In the genomic region with DNA sequence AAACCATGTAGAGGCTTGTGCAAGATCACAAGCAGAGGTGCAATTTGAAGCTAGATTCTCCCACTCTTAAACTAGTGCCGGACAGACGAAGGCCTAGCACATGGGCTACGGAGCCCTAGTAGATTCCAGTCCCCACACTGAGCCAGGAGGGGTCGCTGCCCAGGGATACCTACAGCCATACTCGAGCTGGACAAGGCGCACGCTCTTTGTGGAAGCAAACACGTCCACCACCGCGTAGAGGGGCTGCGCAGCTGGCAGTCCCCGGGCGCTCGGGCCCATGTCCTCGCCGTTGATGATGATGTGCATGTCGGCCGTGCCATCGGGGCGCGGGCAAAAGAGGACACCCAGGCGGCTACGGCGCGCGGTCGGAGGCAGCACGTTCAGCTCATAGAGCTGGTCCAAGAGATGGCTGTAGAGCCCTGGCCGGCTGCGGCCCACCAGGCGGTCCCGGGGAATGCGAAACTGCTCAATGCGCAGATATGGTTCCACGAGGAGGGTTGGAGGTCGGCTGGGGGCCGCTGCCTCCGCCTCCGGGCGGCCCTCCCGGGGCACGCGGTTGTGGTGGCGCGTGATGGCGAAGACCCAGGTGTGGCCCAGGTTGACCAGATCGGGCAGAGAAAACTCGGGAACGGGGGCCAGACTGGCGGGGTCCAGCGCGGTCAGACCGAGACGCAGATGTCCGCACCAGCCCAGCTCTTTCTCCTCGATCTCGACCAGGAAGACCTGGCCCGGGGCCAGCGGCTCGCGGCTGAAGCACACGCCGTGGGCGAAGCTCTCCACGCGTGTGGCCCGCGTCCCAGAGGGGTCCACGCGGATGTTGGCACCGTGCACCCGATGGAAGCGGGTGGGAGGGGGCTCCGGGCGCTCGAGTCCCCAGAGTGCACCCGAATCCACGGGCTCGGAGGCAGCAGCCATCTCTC, we compare ENCODE assay signal across 1 cellular context.
TF ChIP-seq lines count a peak whose summit lies in the region.

No MANE protein-coding gene starts in this region.

TF ChIP-seq in IMR-90, 13 proteins besides CTCF, POLR2A, EP300 and RAD21:
- TF ChIP-seq MXI1 (IDR thresholded peaks at IDR 0.05; ENCODE audit: borderline replicate concordance, low read depth, low read length) (peak; percentile 78), CEBPB (IDR thresholded peaks at IDR 0.05; ENCODE audit: low read depth, low read length) (no peak), FOS (IDR thresholded peaks at IDR 0.05; ENCODE audit: low read depth, low read length) (no peak), RFX5 (IDR thresholded peaks at IDR 0.05; ENCODE audit: low read depth, low read length) (no peak), RCOR1 (IDR thresholded peaks at IDR 0.05; ENCODE audit: insufficient replicate concordance, low read length) (no peak), CHD1 (IDR thresholded peaks at IDR 0.05; ENCODE audit: low read depth, low read length) (no peak), BHLHE40 (IDR thresholded peaks at IDR 0.05; ENCODE audit: low read depth, low read length) (no peak), NFE2L2 (IDR thresholded peaks at IDR 0.05; ENCODE audit: low read depth, low read length) (no peak), MAZ (IDR thresholded peaks at IDR 0.05; ENCODE audit: borderline replicate concordance, low read depth, low read length) (no peak), MAFK (IDR thresholded peaks at IDR 0.05; ENCODE audit: low read depth, low read length) (no peak), SMC3 (IDR thresholded peaks at IDR 0.05; ENCODE audit: low read depth, low read length) (peak; percentile 56)
- TF ChIP-seq, protein P1, sequence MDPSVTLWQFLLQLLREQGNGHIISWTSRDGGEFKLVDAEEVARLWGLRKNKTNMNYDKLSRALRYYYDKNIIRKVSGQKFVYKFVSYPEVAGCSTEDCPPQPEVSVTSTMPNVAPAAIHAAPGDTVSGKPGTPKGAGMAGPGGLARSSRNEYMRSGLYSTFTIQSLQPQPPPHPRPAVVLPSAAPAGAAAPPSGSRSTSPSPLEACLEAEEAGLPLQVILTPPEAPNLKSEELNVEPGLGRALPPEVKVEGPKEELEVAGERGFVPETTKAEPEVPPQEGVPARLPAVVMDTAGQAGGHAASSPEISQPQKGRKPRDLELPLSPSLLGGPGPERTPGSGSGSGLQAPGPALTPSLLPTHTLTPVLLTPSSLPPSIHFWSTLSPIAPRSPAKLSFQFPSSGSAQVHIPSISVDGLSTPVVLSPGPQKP (IDR thresholded peaks at IDR 0.05; ENCODE audit: borderline replicate concordance, low read depth, low read length), result no peak
- TF ChIP-seq, protein P2, sequence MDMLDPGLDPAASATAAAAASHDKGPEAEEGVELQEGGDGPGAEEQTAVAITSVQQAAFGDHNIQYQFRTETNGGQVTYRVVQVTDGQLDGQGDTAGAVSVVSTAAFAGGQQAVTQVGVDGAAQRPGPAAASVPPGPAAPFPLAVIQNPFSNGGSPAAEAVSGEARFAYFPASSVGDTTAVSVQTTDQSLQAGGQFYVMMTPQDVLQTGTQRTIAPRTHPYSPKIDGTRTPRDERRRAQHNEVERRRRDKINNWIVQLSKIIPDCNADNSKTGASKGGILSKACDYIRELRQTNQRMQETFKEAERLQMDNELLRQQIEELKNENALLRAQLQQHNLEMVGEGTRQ (IDR thresholded peaks at IDR 0.05; ENCODE audit: low read depth, low read length), result peak; percentile 6; the same call in 1 of the 2 replicates
TF ChIP-seq in IMR-90: peak in this region for 3.
